19 cellular contexts compared by ENCODE assay signal in genomic region chr20:7741866-7742265, GRCh38.
"Had no signal": no experiment of that assay in that cellular context is flagged by ENCODE, and none has a peak within 500 bp of the region (broad histone marks: within the 10 kb centered on the region; RNA-seq: fewer than 3 reads in every experiment).

No MANE protein-coding gene starts in this region.

- H3K4me3 ChIP-seq: lung, tibial artery had no signal

- H3K9me3 ChIP-seq: tibial artery had no signal

- H3K27ac ChIP-seq: brain microvascular endothelial cell, tibial artery had no signal

- H3K4me1 ChIP-seq: tibial artery had no signal

- H3K27ac Mint-ChIP-seq: activated CD4-positive, alpha-beta T cell treated with anti-CD3 and anti-CD28 coated beads, Interleukin-2, amount 10 ng/mL, durations not matched to agents 24 days and 14 days; activated CD8-positive, alpha-beta T cell treated with anti-CD3 and anti-CD28 coated beads, Interleukin-2, amount 10 ng/mL, durations not matched to agents 7 days and 5 days; activated naive CD4-positive, alpha-beta T cell treated with anti-CD3 and anti-CD28 coated beads for 36 hours; T-helper 1 cell treated with Interleukin-12 subunit alpha and Interleukin-12 subunit beta and Interleukin-4 antibody, amounts not matched to agents 30 μg/mL and 1 μg/mL, for 36 hours had no signal

- DNase-seq: activated CD4-positive, alpha-beta T cell treated with anti-CD3 and anti-CD28 coated beads, Interleukin-2, amount 10 ng/mL, durations not matched to agents 24 days and 14 days; activated CD8-positive, alpha-beta memory T cell treated with anti-CD3 and anti-CD28 coated beads, Interleukin-2, amount 50 U/mL, for 4 hours; activated CD8-positive, alpha-beta T cell treated with anti-CD3 and anti-CD28 coated beads, Interleukin-2, amount 10 ng/mL, durations not matched to agents 7 days and 5 days; activated naive CD4-positive, alpha-beta T cell treated with anti-CD3 and anti-CD28 coated beads for 36 hours; activated T-cell treated with anti-CD3 and anti-CD28 coated beads, Interleukin-2, amount 50 U/mL, for 4 hours; anterior cingulate cortex; cerebellar nuclear complex; effector CD8-positive, alpha-beta T cell; kidney; occipital lobe; stimulated activated CD4-positive, alpha-beta T cell treated with anti-CD3 and anti-CD28 coated beads, Interleukin-12 subunit alpha, Interleukin-12 subunit beta, amount 100 ng/mL, for 4 hours; stimulated activated CD4-positive, alpha-beta T cell treated with anti-CD3 and anti-CD28 coated beads, Interleukin-1b, Interleukin-23, amount 100 ng/mL, for 48 hours; stimulated activated naive CD8-positive, alpha-beta T cell treated with anti-CD3 and anti-CD28 coated beads, Interleukin-15, Interleukin-2, amounts not matched to agents 100 U/mL and 50 U/mL, for 24 hours; substantia nigra; tibial artery had no signal

- H3K27me3 ChIP-seq: brain microvascular endothelial cell, tibial artery had no signal

- H3K27me3 Mint-ChIP-seq: activated CD4-positive, alpha-beta T cell treated with anti-CD3 and anti-CD28 coated beads, Interleukin-2, amount 10 ng/mL, durations not matched to agents 24 days and 14 days had no signal

- H3K36me3 ChIP-seq: brain microvascular endothelial cell, tibial artery had no signal

- H3K4me1 Mint-ChIP-seq: activated CD4-positive, alpha-beta T cell treated with anti-CD3 and anti-CD28 coated beads, Interleukin-2, amount 10 ng/mL, durations not matched to agents 24 days and 14 days had no signal

- FAIRE-seq: kidney had no signal

- ATAC-seq: activated CD8-positive, alpha-beta T cell treated with anti-CD3 and anti-CD28 coated beads, Interleukin-2, amount 10 ng/mL, durations not matched to agents 7 days and 5 days; activated T-cell treated with anti-CD3 and anti-CD28 coated beads, Interleukin-2, amount 50 U/mL, for 4 hours; left lobe of liver; stimulated activated naive CD8-positive, alpha-beta T cell treated with anti-CD3 and anti-CD28 coated beads, Interleukin-15, Interleukin-2, amounts not matched to agents 100 U/mL and 50 U/mL, for 24 hours had no signal

- H3K4me3 Mint-ChIP-seq: activated CD4-positive, alpha-beta T cell treated with anti-CD3 and anti-CD28 coated beads, Interleukin-2, amount 10 ng/mL, durations not matched to agents 24 days and 14 days; activated CD8-positive, alpha-beta T cell treated with anti-CD3 and anti-CD28 coated beads, Interleukin-2, amount 10 ng/mL, durations not matched to agents 7 days and 5 days; activated naive CD4-positive, alpha-beta T cell treated with anti-CD3 and anti-CD28 coated beads for 36 hours; activated T-cell treated with anti-CD3 and anti-CD28 coated beads, Interleukin-2, amount 50 U/mL, for 4 hours; T-helper 1 cell treated with Interleukin-12 subunit alpha and Interleukin-12 subunit beta and Interleukin-4 antibody, amounts not matched to agents 30 μg/mL and 1 μg/mL, for 36 hours had no signal

- H3K9me3 Mint-ChIP-seq: activated CD4-positive, alpha-beta T cell treated with anti-CD3 and anti-CD28 coated beads, Interleukin-2, amount 10 ng/mL, durations not matched to agents 24 days and 14 days; T-helper 1 cell treated with Interleukin-12 subunit alpha and Interleukin-12 subunit beta and Interleukin-4 antibody, amounts not matched to agents 30 μg/mL and 1 μg/mL, for 36 hours had no signal
